8 cellular contexts compared by ENCODE assay signal in the genomic region with DNA sequence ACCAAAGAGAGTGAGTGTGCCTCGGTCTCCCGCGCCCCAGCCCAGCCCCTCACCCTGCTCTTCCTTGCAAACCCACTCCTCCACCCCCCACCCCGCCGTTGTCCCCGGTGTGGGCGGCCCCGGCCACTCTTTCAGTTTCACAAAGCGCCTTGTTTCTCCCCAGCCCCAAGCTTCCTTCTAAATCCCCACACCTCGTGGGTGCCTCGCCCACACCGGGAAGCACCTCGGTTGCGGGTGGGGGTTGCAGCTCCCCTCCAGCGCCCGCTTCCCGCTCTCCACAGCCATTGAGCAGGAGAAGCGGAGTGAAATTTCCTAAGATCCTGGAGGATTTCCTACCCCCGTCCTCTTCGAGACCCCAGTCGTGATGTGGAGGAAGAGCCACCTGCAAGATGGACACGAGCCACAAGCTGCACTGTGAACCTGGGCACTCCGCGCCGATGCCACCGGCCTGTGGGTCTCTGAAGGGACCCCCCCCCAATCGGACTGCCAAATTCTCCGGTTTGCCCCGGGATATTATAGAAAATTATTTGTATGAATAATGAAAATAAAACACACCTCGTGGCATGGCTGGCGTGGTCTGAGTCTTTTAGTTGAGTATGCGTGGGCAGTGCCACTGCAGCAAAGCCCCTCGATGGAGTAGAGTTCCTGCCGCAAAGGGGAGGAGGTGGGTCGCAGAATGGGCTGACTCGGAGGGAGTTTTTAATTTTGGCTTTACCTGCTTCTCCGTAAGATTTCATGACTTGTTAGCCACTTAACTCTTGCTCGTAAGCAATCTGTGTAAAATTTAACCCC. TPM values are rescaled to one million over a fixed set of nuclear protein-coding genes. Genes with fewer than 3 reads are reported as not detected.
DNase-seq lines count a peak whose midpoint lies in the region; ATAC-seq and TF ChIP-seq lines count a peak whose summit lies in the region.

No MANE protein-coding gene starts in this region.

- H3K36me3 Mint-ChIP-seq in activated naive CD8-positive, alpha-beta T cell treated with anti-CD3 and anti-CD28 coated beads, Interleukin-2, amount 50 U/mL, for 24 hours (ENCODE audit: low read depth): peaks cover 39% of the 10 kb centered on the region

- H3K27me3 Mint-ChIP-seq in activated naive CD8-positive, alpha-beta T cell treated with anti-CD3 and anti-CD28 coated beads, Interleukin-2, amount 50 U/mL, for 24 hours: no peaks in the 10 kb centered on the region

- H3K9ac ChIP-seq in NT2/D1 (ENCODE audit: insufficient read length, low read depth): peak overlapping the region; percentile 91

- in situ Hi-C loops in gastrocnemius medialis (cut with MboI; ENCODE audit: low sequenced_read_pairs in 4 of 4): loop anchor here in 1 of 4 donors (25.0 kb wide), 1 partner anchor 356 kb away; no protein-coding TSS in a partner anchor

- H3K4me1 ChIP-seq in NT2/D1 (ENCODE audit: insufficient read depth, insufficient read length) (no peaks in the 10 kb centered on the region), right cardiac atrium (ENCODE audit: control insufficient read depth, insufficient read depth, low read length) (no peaks in the 10 kb centered on the region), gastrocnemius medialis (peaks cover 5 to 21% of the 10 kb centered on the region in 2 donors)

- H3K27me3 ChIP-seq in NT2/D1 (ENCODE audit: insufficient read depth, insufficient read length) (peaks cover 3% of the 10 kb centered on the region), right cardiac atrium (ENCODE audit: control insufficient read depth, insufficient read depth) (no peaks in the 10 kb centered on the region), gastrocnemius medialis (peaks cover 0 to 8% (median 0%) of the 10 kb centered on the region in 3 donors)

- TF ChIP-seq CTCF in HFF-Myc (IDR thresholded peaks at IDR 0.05; ENCODE audit: low read depth, low read length, missing control alignments): no peak
- no peak for TF ChIP-seq CTCF in gastrocnemius medialis (IDR thresholded peaks at IDR 0.05 in 4 of 5, conservative IDR thresholded peaks at IDR 0.05 in 1 of 5)

- intact Hi-C loops in right cardiac atrium (cut with DNase I) (no loop called here), gastrocnemius medialis (cut with DNase I; ENCODE audit: low total_unique reads) (no loop called here)

- DNase-seq in HFF-Myc (ENCODE audit: extremely low read depth, low read depth) (no peak), NT2/D1 (ENCODE audit: low read depth, low spot score) (no peak), right cardiac atrium (peak; percentile 48 to 82 (median 80)), gastrocnemius medialis (no peak), NCI-H128 (lab: John Stamatoyannopoulos, UW; ENCODE audit: unreplicated experiment) (no peak), NCI-H1092 (lab: John Stamatoyannopoulos, UW) (no peak)
- DNase-seq in activated naive CD8-positive, alpha-beta T cell treated with anti-CD3 and anti-CD28 coated beads, Interleukin-2, amount 50 U/mL, for 24 hours: peak; percentile 74

- H3K36me3 ChIP-seq in NT2/D1 (ENCODE audit: insufficient read depth, insufficient read length, low read length) (peaks cover 25% of the 10 kb centered on the region), gastrocnemius medialis (no peaks in the 10 kb centered on the region)

- ATAC-seq in GM18498 (IDR thresholded peaks at IDR 0.05; ENCODE audit: unreplicated experiment) (peak; percentile 31), right cardiac atrium (peak; percentile 4 to 6), gastrocnemius medialis (no peak)
- peak; percentile 5 for ATAC-seq in activated naive CD8-positive, alpha-beta T cell treated with anti-CD3 and anti-CD28 coated beads, Interleukin-2, amount 50 U/mL, for 24 hours

- H3K27ac Mint-ChIP-seq in activated naive CD8-positive, alpha-beta T cell treated with anti-CD3 and anti-CD28 coated beads, Interleukin-2, amount 50 U/mL, for 24 hours: peak overlapping the region; percentile 94

- WGBS in right cardiac atrium: under 1% methylated on average over 38 of the region's 38 CpGs

- H3K4me3 Mint-ChIP-seq in activated naive CD8-positive, alpha-beta T cell treated with anti-CD3 and anti-CD28 coated beads, Interleukin-2, amount 50 U/mL, for 24 hours: peak overlapping the region; percentile 94

- H3K9me3 ChIP-seq in NT2/D1 (ENCODE audit: insufficient read depth, low read length): no peaks in the 10 kb centered on the region
- no peaks in the 10 kb centered on the region for H3K9me3 ChIP-seq in right cardiac atrium (ENCODE audit: control insufficient read depth, low read length)
- H3K9me3 ChIP-seq in gastrocnemius medialis: no peaks in the 10 kb centered on the region

- H3K4me1 Mint-ChIP-seq in activated naive CD8-positive, alpha-beta T cell treated with anti-CD3 and anti-CD28 coated beads, Interleukin-2, amount 50 U/mL, for 24 hours: peaks cover 69% of the 10 kb centered on the region

- H3K9me3 Mint-ChIP-seq in activated naive CD8-positive, alpha-beta T cell treated with anti-CD3 and anti-CD28 coated beads, Interleukin-2, amount 50 U/mL, for 24 hours: peaks cover 18% of the 10 kb centered on the region

- H3K27ac ChIP-seq in right cardiac atrium (ENCODE audit: low read length): peak overlapping the region; percentile 86
- peak overlapping the region; percentile 78 to 87 (median 82) for H3K27ac ChIP-seq in gastrocnemius medialis

- H3K4me3 ChIP-seq in HFF-Myc (replicated peaks; ENCODE audit: low read depth, low read length): peak overlapping the region; percentile 71
- H3K4me3 ChIP-seq in NT2/D1 (ENCODE audit: insufficient read length, low read depth): peak overlapping the region; percentile 77
- peak overlapping the region; percentile 74 for H3K4me3 ChIP-seq in right cardiac atrium (ENCODE audit: low read length)
- H3K4me3 ChIP-seq in gastrocnemius medialis: peak overlapping the region; percentile 78 to 96 (median 80)

- TF ChIP-seq POLR2A in gastrocnemius medialis (IDR thresholded peaks at IDR 0.05): no peak

RNA-seq across cellular contexts. Expression of a gene that starts 0.8 kb away (rescaled TPM):
- total RNA-seq in right cardiac atrium (100 to 1,000 TPM; 341 to 630 (median 483) TPM), gastrocnemius medialis (100 to 1,000 TPM; 329 to 954 (median 486) TPM)
- 805 TPM for polyA plus RNA-seq in right cardiac atrium

RNA-seq across cellular contexts. Expression of a gene that starts 25.4 kb away (rescaled TPM):
- total RNA-seq in right cardiac atrium: 1 to 10 TPM in 1 of 4 donors, under 1 TPM in 3; 0.29 to 1.3 (median 0.71) TPM
- 0.50 TPM for polyA plus RNA-seq in right cardiac atrium
- under 1 TPM; 0.27 to 0.97 (median 0.64) TPM for total RNA-seq in gastrocnemius medialis

Comparison
In these comparisons a context has a peak if more than half of its experiments do, and no peak if none do; other contexts are left out.
1. ATAC-seq: peak in GM18498 (single experiment), activated naive CD8-positive, alpha-beta T cell treated with anti-CD3 and anti-CD28 coated beads, Interleukin-2, amount 50 U/mL, for 24 hours (single experiment) and right cardiac atrium (2 of 2); none in gastrocnemius medialis (0 of 2).
2. DNase-seq: peak in activated naive CD8-positive, alpha-beta T cell treated with anti-CD3 and anti-CD28 coated beads, Interleukin-2, amount 50 U/mL, for 24 hours (single experiment) and right cardiac atrium (3 of 3); none in HFF-Myc (single experiment), NT2/D1 (single experiment), gastrocnemius medialis (0 of 2), NCI-H128 (single experiment) and NCI-H1092 (single experiment).
3. Peak in every context shown above with its lines, with median percentiles within 50 percentile points of each other: H3K4me3 ChIP-seq.